Comparison of ENCODE assay signal across 8 cellular contexts in genomic region chr2:74481432-74481831, GRCh38. TPM values are rescaled to one million over a fixed set of nuclear protein-coding genes. Genes with fewer than 3 reads are reported as not detected.
A peak's percentile ranks its signal among the peaks of the same experiment; 100 is the strongest.
DNase-seq lines count a peak whose midpoint lies in the region; ATAC-seq, FAIRE-seq and TF ChIP-seq lines count a peak whose summit lies in the region.

No MANE protein-coding gene starts in this region.

- H3K36me3 Mint-ChIP-seq in activated naive CD8-positive, alpha-beta T cell = peaks cover 4% of the 10 kb centered on the region

- no peak for FAIRE-seq in kidney (lab: Jason Lieb, UNC)

- peaks cover 15 to 25% of the 10 kb centered on the region in 2 experiments for H3K36me3 ChIP-seq in SK-N-SH (replicated peaks in 1 of 2; ENCODE audit: control insufficient read depth in 1 of 2, insufficient read depth in 2 of 2, low read length in 1 of 2)
- peaks cover 3 to 8% of the 10 kb centered on the region in 2 donors for H3K36me3 ChIP-seq in kidney (ENCODE audit: control insufficient read depth in 1 of 2, insufficient read depth in 2 of 2, low read length in 2 of 2)

- H3K9me3 ChIP-seq in SK-N-SH = no peaks in the 10 kb centered on the region
- H3K9me3 ChIP-seq in kidney (ENCODE audit: control insufficient read depth in 1 of 2, low read length in 2 of 2) = no peaks in the 10 kb centered on the region

- H2AFZ ChIP-seq in SK-N-SH (ENCODE audit: low read depth) = no peak overlapping the region

- no peaks in the 10 kb centered on the region for H3K27me3 ChIP-seq in SK-N-SH (ENCODE audit: insufficient read depth)

- peak overlapping the region; percentile 99 for H3K4me3 Mint-ChIP-seq in activated naive CD8-positive, alpha-beta T cell

- no peak for TF ChIP-seq RAD21 in SK-N-SH (IDR thresholded peaks at IDR 0.05; ENCODE audit: low read length)

- 57% methylated on average over 2 of the region's 3 CpGs for WGBS in SK-N-SH (ENCODE audit: low lambda C conversion rate)

- no peak for DNase-seq in SK-N-SH
- DNase-seq in kidney = no peak
- DNase-seq in substantia nigra (lab: John Stamatoyannopoulos, UW) = no peak
- DNase-seq in NCI-H128 (lab: John Stamatoyannopoulos, UW; ENCODE audit: unreplicated experiment) = no peak
- DNase-seq in Ammon's horn (ENCODE audit: low spot score) = no peak

- peaks cover 13 to 16% of the 10 kb centered on the region in 2 experiments; a peak in 3 of 4 replicates for H3K4me1 ChIP-seq in SK-N-SH (ENCODE audit: control insufficient read depth in 1 of 2, insufficient read depth in 2 of 2, low read depth in 1 of 2, low read length in 1 of 2)
- peaks cover 6 to 20% of the 10 kb centered on the region in 2 donors for H3K4me1 ChIP-seq in kidney (ENCODE audit: control insufficient read depth in 1 of 2, insufficient read depth in 1 of 2, low read depth in 1 of 2, low read length in 2 of 2)

- no peak overlapping the region for H3K27ac Mint-ChIP-seq in activated naive CD8-positive, alpha-beta T cell

- H3K27ac ChIP-seq in SK-N-SH (ENCODE audit: low read depth in 2 of 2, low read length in 1 of 2) (no peak overlapping the region), kidney (ENCODE audit: low read depth in 2 of 2, low read length in 2 of 2) (no peak overlapping the region), substantia nigra (ENCODE audit: low read depth, low read length, poor library complexity, severe bottlenecking) (peak overlapping the region; percentile 96)

- intact Hi-C loops in kidney (cut with DNase I) = no loop called here

- H3K4me1 Mint-ChIP-seq in activated naive CD8-positive, alpha-beta T cell (ENCODE audit: low read depth) = peaks cover 36% of the 10 kb centered on the region

- TF ChIP-seq CTCF in SK-N-SH (IDR thresholded peaks at IDR 0.05) (no peak), kidney (IDR thresholded peaks at IDR 0.05; ENCODE audit: borderline replicate concordance, extremely low read depth, insufficient read depth) (no peak)

- H3K9me2 ChIP-seq in SK-N-SH = no peaks in the 10 kb centered on the region

- ATAC-seq in SK-N-SH treated with all-trans-retinoic acid at 6 μM for 48 hours = no peak
- ATAC-seq in GM18858 (IDR thresholded peaks at IDR 0.05; ENCODE audit: unreplicated experiment) = no peak

- H3K79me2 ChIP-seq in SK-N-SH (ENCODE audit: insufficient read depth) = peaks cover 70% of the 10 kb centered on the region

- TF ChIP-seq EP300 in SK-N-SH (IDR thresholded peaks at IDR 0.05; ENCODE audit: borderline replicate concordance in 1 of 2, low read depth in 1 of 2, low read length in 1 of 2) = no peak

- peak overlapping the region; percentile 70 to 97 for H3K4me3 ChIP-seq in SK-N-SH (ENCODE audit: low read depth in 2 of 2, low read length in 1 of 2)
- H3K4me3 ChIP-seq in kidney (ENCODE audit: low read length in 2 of 2) = peak overlapping the region; percentile 95 to 100

- POLR2A ChIA-PET in SK-N-SH (lab: Yijun Ruan, JAX) = interaction anchor here (0.9 to 3.5 kb wide), 12 partner anchors 9 to 108 kb away, joined by 3 to 24 read pairs (median 8); partner anchors contain the start of genes AUP1, C2orf81, HTRA2 and MRPL53

- H3K27me3 Mint-ChIP-seq in activated naive CD8-positive, alpha-beta T cell = no peaks in the 10 kb centered on the region

- CTCF ChIA-PET in SK-N-SH (lab: Yijun Ruan, JAX) = interaction anchor here (0.9 to 7.5 kb wide), 14 partner anchors 9 to 147 kb away, joined by 3 to 116 read pairs (median 8); partner anchors contain the start of genes AUP1, HTRA2, MRPL53 and PCGF1

- H3K9ac ChIP-seq in SK-N-SH = peak overlapping the region; percentile 79
- H3K9ac ChIP-seq in kidney (ENCODE audit: low read length in 2 of 2) = peak overlapping the region; percentile 68 to 80

- H3F3A ChIP-seq in SK-N-SH (replicated peaks; ENCODE audit: insufficient read depth) = peaks cover 3% of the 10 kb centered on the region

- peak overlapping the region; percentile 86 for H3K4me2 ChIP-seq in SK-N-SH

- no peaks in the 10 kb centered on the region for H3K9me3 Mint-ChIP-seq in activated naive CD8-positive, alpha-beta T cell (ENCODE audit: low read depth)

- H4K20me1 ChIP-seq in SK-N-SH (ENCODE audit: insufficient read depth) = no peaks in the 10 kb centered on the region

TF ChIP-seq in SK-N-SH, 30 proteins besides CTCF, POLR2A, EP300 and RAD21:
- no peak for TF ChIP-seq POLR2AphosphoS5 (IDR thresholded peaks at IDR 0.05; ENCODE audit: low read depth, low read length)
- no peak for TF ChIP-seq IRF3 (IDR thresholded peaks at IDR 0.05; ENCODE audit: low read depth, low read length)
- TF ChIP-seq MEF2A (IDR thresholded peaks at IDR 0.05; ENCODE audit: borderline replicate concordance, low read depth) = no peak
- TF ChIP-seq CHD2 (IDR thresholded peaks at IDR 0.05; ENCODE audit: low read length, partially characterized antibody) = no peak
- no peak for TF ChIP-seq GATA2 (CRISPR knock-in tag; IDR thresholded peaks at IDR 0.05)
- no peak for TF ChIP-seq FOXJ3 (CRISPR knock-in tag; IDR thresholded peaks at IDR 0.05)
TF ChIP-seq in SK-N-SH: peak in this region for 0.

TF ChIP-seq in SK-N-SH treated with all-trans-retinoic acid at 6 μM for 48 hours, 23 proteins besides CTCF, POLR2A, EP300 and RAD21:
- TF ChIP-seq CSRNP3 (CRISPR knock-in tag; IDR thresholded peaks at IDR 0.05) (no peak), SNAI2 (CRISPR knock-in tag; IDR thresholded peaks at IDR 0.05) (no peak), OSR1 (CRISPR knock-in tag; IDR thresholded peaks at IDR 0.05) (no peak), ZNF565 (CRISPR knock-in tag; conservative IDR thresholded peaks at IDR 0.05; ENCODE audit: low read depth) (no peak), CSDC2 (CRISPR knock-in tag; IDR thresholded peaks at IDR 0.05) (no peak), ESRRG (CRISPR knock-in tag; IDR thresholded peaks at IDR 0.05) (no peak), ARNTL (CRISPR knock-in tag; IDR thresholded peaks at IDR 0.05; ENCODE audit: borderline replicate concordance, low read depth) (no peak), BACH2 (CRISPR knock-in tag; IDR thresholded peaks at IDR 0.05; ENCODE audit: borderline replicate concordance) (no peak), ISL1 (CRISPR knock-in tag; IDR thresholded peaks at IDR 0.05) (no peak)

RNA-seq across cellular contexts. Expression of gene CCDC142, which starts 1.4 kb away (rescaled TPM):
- polyA plus RNA-seq in SK-N-SH (2012; rRNA removed) (8.7 and 13.1 TPM in 2 replicates), kidney (ENCODE audit: insufficient read depth, low read depth, low replicate concordance) (2.8 TPM)
- polyA plus RNA-seq in SK-N-SH (2012; cell fraction: cytosol; rRNA removed) = 1.9 and 3.4 TPM in 2 replicates
- polyA plus RNA-seq in SK-N-SH (2012; cell fraction: nucleus; rRNA removed) = 49.9 and 50.3 TPM in 2 replicates
- total RNA-seq in kidney = 23.1 TPM

RNA-seq across cellular contexts. Expression of gene TTC31, which starts 1.4 kb away (rescaled TPM):
- 27.9 and 38.0 TPM in 2 replicates for polyA plus RNA-seq in SK-N-SH (2012; rRNA removed)
- 13.1 and 15.7 TPM in 2 replicates for polyA plus RNA-seq in SK-N-SH (2012; cell fraction: cytosol; rRNA removed)
- 138 and 147 TPM in 2 replicates for polyA plus RNA-seq in SK-N-SH (2012; cell fraction: nucleus; rRNA removed)
- 29.1 TPM for total RNA-seq in kidney
- 11.5 TPM for polyA plus RNA-seq in kidney (ENCODE audit: insufficient read depth, low read depth, low replicate concordance)

RNA-seq across cellular contexts. Expression of gene MRPL53, which starts 9.0 kb away (rescaled TPM):
- polyA plus RNA-seq in SK-N-SH (2012; rRNA removed) (60.6 and 95.0 TPM in 2 replicates), kidney (ENCODE audit: insufficient read depth, low read depth, low replicate concordance) (157 TPM)
- 47.2 and 53.4 TPM in 2 replicates for polyA plus RNA-seq in SK-N-SH (2012; cell fraction: cytosol; rRNA removed)
- polyA plus RNA-seq in SK-N-SH (2012; cell fraction: nucleus; rRNA removed) = 55.9 and 87.0 TPM in 2 replicates
- 85.1 TPM for total RNA-seq in kidney

RNA-seq across cellular contexts. Expression of gene MOGS, which starts 16.2 kb away (rescaled TPM):
- 69.3 and 69.4 TPM in 2 replicates for polyA plus RNA-seq in SK-N-SH (2012; rRNA removed)
- polyA plus RNA-seq in SK-N-SH (2012; cell fraction: cytosol; rRNA removed) = 30.3 and 39.2 TPM in 2 replicates
- polyA plus RNA-seq in SK-N-SH (2012; cell fraction: nucleus; rRNA removed) = 228 and 241 TPM in 2 replicates
- 51.9 TPM for total RNA-seq in kidney
- polyA plus RNA-seq in kidney (ENCODE audit: insufficient read depth, low read depth, low replicate concordance) = 27.5 TPM

RNA-seq across cellular contexts. Expression of gene LBX2, which starts 18.0 kb away (rescaled TPM):
- 0.03 TPM in 1 of 2 replicates, not detected in the other for polyA plus RNA-seq in SK-N-SH (2012; rRNA removed)
- 0.05 and 0.10 TPM in 2 replicates for polyA plus RNA-seq in SK-N-SH (2012; cell fraction: cytosol; rRNA removed)
- 0.07 TPM in 1 of 2 replicates, not detected in the other for polyA plus RNA-seq in SK-N-SH (2012; cell fraction: nucleus; rRNA removed)
- total RNA-seq in kidney = 2.5 TPM
- 1.5 TPM for polyA plus RNA-seq in kidney (ENCODE audit: insufficient read depth, low read depth, low replicate concordance)
